15 cellular contexts compared by ENCODE assay signal in genomic region chrX:44225667-44226066, GRCh38.
DNase-seq lines count a peak whose midpoint lies in the region; ATAC-seq, FAIRE-seq and TF ChIP-seq lines count a peak whose summit lies in the region.
"Had no signal": no experiment of that assay in that cellular context is flagged by ENCODE, and none has a peak within 500 bp of the region (broad histone marks: within the 10 kb centered on the region; RNA-seq: fewer than 3 reads in every experiment).

No MANE protein-coding gene starts in this region.

- ATAC-seq in body of pancreas (no peak), mucosa of descending colon (peak; percentile 57), HG03469 (IDR thresholded peaks at IDR 0.05; ENCODE audit: unreplicated experiment) (no peak)
- ATAC-seq: GM23338 had no signal

- no peak for TF ChIP-seq EP300 in stomach (IDR thresholded peaks at IDR 0.05)

- WGBS in body of pancreas, 2 donors = 46 to 55% methylated on average over 3 of the region's 3 CpGs
- 27 to 70% (median 50%) methylated on average over 3 of the region's 3 CpGs for WGBS in stomach, 5 donors

- H3K9me3 ChIP-seq in body of pancreas = no peaks in the 10 kb centered on the region
- H3K9me3 ChIP-seq in mucosa of descending colon = no peaks in the 10 kb centered on the region
- no peaks in the 10 kb centered on the region for H3K9me3 ChIP-seq in stomach
- H3K9me3 ChIP-seq in kidney (ENCODE audit: control insufficient read depth in 1 of 2, low read length in 2 of 2) = no peaks in the 10 kb centered on the region
- H3K9me3 ChIP-seq: BLaER1 treated with 17β-estradiol and CSF1 and Interleukin-3, amounts not matched to agents 10 nM and 100 nM had no signal

- H3K9ac ChIP-seq in kidney (ENCODE audit: low read length in 2 of 2) = no peak overlapping the region
- H3K9ac ChIP-seq: BLaER1 treated with 17β-estradiol and CSF1 and Interleukin-3, amounts not matched to agents 10 nM and 100 nM had no signal

- intact Hi-C loops in body of pancreas (cut with DNase I) (no loop called here), mucosa of descending colon (cut with DNase I, micrococcal nuclease) (no loop called here), stomach (cut with DNase I; ENCODE audit: low total_unique reads) (no loop called here), kidney (cut with DNase I) (no loop called here)

- H3K27ac ChIP-seq in body of pancreas (peak overlapping the region in 2 of 4 donors; percentile 12 to 44), stomach (peak overlapping the region in 1 of 5 donors; percentile 24), kidney (ENCODE audit: low read depth in 2 of 2, low read length in 2 of 2) (no peak overlapping the region)
- H3K27ac ChIP-seq: BLaER1 treated with 17β-estradiol and CSF1 and Interleukin-3, amounts not matched to agents 10 nM and 100 nM had no signal

- DNase-seq in LNCaP clone FGC (ENCODE audit: low read depth) (peak; percentile 53), body of pancreas (peak in 3 of 4 donors; percentile 9 to 17 (median 11)), mucosa of descending colon (no peak), renal cortical epithelial cell (ENCODE audit: low read depth) (peak; percentile 87), stomach (no peak), medulla oblongata (ENCODE audit: extremely low spot score) (no peak), kidney (no peak)
- DNase-seq: ACHN; Calu3; CD4-positive, alpha-beta T cell; DMS 273 treated with DMSO at 0.1 percent for 48 hours; H7 had no signal

- H3K27me3 ChIP-seq in body of pancreas = no peaks in the 10 kb centered on the region
- no peaks in the 10 kb centered on the region for H3K27me3 ChIP-seq in stomach
- H3K27me3 ChIP-seq: BLaER1 treated with 17β-estradiol and CSF1 and Interleukin-3, amounts not matched to agents 10 nM and 100 nM had no signal

- H3K4me1 ChIP-seq in body of pancreas (peaks cover 34% of the 10 kb centered on the region), mucosa of descending colon (ENCODE audit: low read depth) (no peaks in the 10 kb centered on the region), stomach (peaks cover 0 to 12% (median 3%) of the 10 kb centered on the region in 4 donors), kidney (ENCODE audit: control insufficient read depth in 1 of 2, insufficient read depth in 1 of 2, low read depth in 1 of 2, low read length in 2 of 2) (no peaks in the 10 kb centered on the region)

- no peak for FAIRE-seq in kidney (lab: Jason Lieb, UNC)

- TF ChIP-seq POLR2A in body of pancreas (IDR thresholded peaks at IDR 0.05) (no peak), stomach (IDR thresholded peaks at IDR 0.05) (no peak)

- TF ChIP-seq CTCF in LNCaP clone FGC (IDR thresholded peaks at IDR 0.05; ENCODE audit: control insufficient read depth, extremely low read depth, insufficient read depth) = no peak
- TF ChIP-seq CTCF in body of pancreas (IDR thresholded peaks at IDR 0.05) = no peak
- no peak for TF ChIP-seq CTCF in mucosa of descending colon (IDR thresholded peaks at IDR 0.05)
- no peak for TF ChIP-seq CTCF in stomach (IDR thresholded peaks at IDR 0.05)
- no peak for TF ChIP-seq CTCF in kidney (IDR thresholded peaks at IDR 0.05; ENCODE audit: borderline replicate concordance, extremely low read depth, insufficient read depth)

- no peak overlapping the region for H3K4me3 ChIP-seq in LNCaP clone FGC (ENCODE audit: low read depth, low read length)
- H3K4me3 ChIP-seq in body of pancreas = no peak overlapping the region
- H3K4me3 ChIP-seq in mucosa of descending colon = no peak overlapping the region
- H3K4me3 ChIP-seq in stomach = no peak overlapping the region
- no peak overlapping the region for H3K4me3 ChIP-seq in kidney (ENCODE audit: low read length in 2 of 2)
- H3K4me3 ChIP-seq: BLaER1 treated with 17β-estradiol and CSF1 and Interleukin-3, amounts not matched to agents 10 nM and 100 nM; GM23338 had no signal

- H3K36me3 ChIP-seq in body of pancreas (replicated peaks in 1 of 2; ENCODE audit: insufficient read depth in 1 of 2, low read depth in 2 of 2) (no peaks in the 10 kb centered on the region), mucosa of descending colon (ENCODE audit: low read depth) (no peaks in the 10 kb centered on the region), stomach (no peaks in the 10 kb centered on the region), kidney (ENCODE audit: control insufficient read depth in 1 of 2, insufficient read depth in 2 of 2, low read length in 2 of 2) (no peaks in the 10 kb centered on the region)
- H3K36me3 ChIP-seq: BLaER1 treated with 17β-estradiol and CSF1 and Interleukin-3, amounts not matched to agents 10 nM and 100 nM had no signal

Comparison
In these comparisons a context has a peak if more than half of its experiments do, and no peak if none do; other contexts are left out.
1. DNase-seq: peak in LNCaP clone FGC (single experiment), body of pancreas (3 of 4) and renal cortical epithelial cell (single experiment); none in mucosa of descending colon (0 of 3), stomach (single experiment), medulla oblongata (single experiment) and kidney (single experiment).